9 cellular contexts compared by ENCODE assay signal in genomic region chr11:57798905-57799559, GRCh38. TPM values are rescaled to one million over a fixed set of nuclear protein-coding genes. Genes with fewer than 3 reads are reported as not detected.
DNase-seq lines count a peak whose midpoint lies in the region; ATAC-seq and TF ChIP-seq lines count a peak whose summit lies in the region.
"Had no signal": no experiment of that assay in that cellular context is flagged by ENCODE, and none has a peak within 500 bp of the region (broad histone marks: within the 10 kb centered on the region; RNA-seq: fewer than 3 reads in every experiment).

No MANE protein-coding gene starts in this region.

- peaks cover 28% of the 10 kb centered on the region for H3K36me3 Mint-ChIP-seq in activated T-helper 17 cell treated with anti-CD3 and anti-CD28 coated beads, Interleukin-2, amount 50 U/mL, for 72 hours (ENCODE audit: low read depth)
- H3K36me3 Mint-ChIP-seq in stimulated activated memory B cell treated with anti-CD40 and anti-IgM and Interleukin-4, amounts not matched to agents 10 μg/mL and 1 μg/mL and 100 μg/mL, for 72 hours: peaks cover 44% of the 10 kb centered on the region

- H3K9me3 Mint-ChIP-seq in activated T-helper 17 cell treated with anti-CD3 and anti-CD28 coated beads, Interleukin-2, amount 50 U/mL, for 72 hours: no peaks in the 10 kb centered on the region
- no peaks in the 10 kb centered on the region for H3K9me3 Mint-ChIP-seq in stimulated activated memory B cell treated with anti-CD40 and anti-IgM and Interleukin-4, amounts not matched to agents 10 μg/mL and 1 μg/mL and 100 μg/mL, for 72 hours

- H3K9me3 ChIP-seq in left ventricle myocardium inferior (replicated peaks): no peaks in the 10 kb centered on the region

- H3K27me3 ChIP-seq in left ventricle myocardium inferior (ENCODE audit: low read depth): no peaks in the 10 kb centered on the region

- intact Hi-C loops in left ventricle myocardium inferior (cut with micrococcal nuclease): loop anchor here (5.0 kb wide), 1 partner anchor 37 kb away; the partner anchor contains the start of gene CTNND1

- no peaks in the 10 kb centered on the region for H3K27me3 Mint-ChIP-seq in activated T-helper 17 cell treated with anti-CD3 and anti-CD28 coated beads, Interleukin-2, amount 50 U/mL, for 72 hours
- H3K27me3 Mint-ChIP-seq in stimulated activated memory B cell treated with anti-CD40 and anti-IgM and Interleukin-4, amounts not matched to agents 10 μg/mL and 1 μg/mL and 100 μg/mL, for 72 hours: no peaks in the 10 kb centered on the region

- H3K36me3 ChIP-seq in left ventricle myocardium inferior: peaks cover 73% of the 10 kb centered on the region

- no peak overlapping the region for H3K4me3 Mint-ChIP-seq in activated T-helper 17 cell treated with anti-CD3 and anti-CD28 coated beads, Interleukin-2, amount 50 U/mL, for 72 hours
- no peak overlapping the region for H3K4me3 Mint-ChIP-seq in stimulated activated memory B cell treated with anti-CD40 and anti-IgM and Interleukin-4, amounts not matched to agents 10 μg/mL and 1 μg/mL and 100 μg/mL, for 72 hours

- DNase-seq in A172 (ENCODE audit: low spot score) (peak; percentile 38), left ventricle myocardium inferior (no peak), COLO829 (ENCODE audit: low spot score) (no peak)
- DNase-seq in effector CD8-positive, alpha-beta T cell (lab: John Stamatoyannopoulos, UW): no peak
- DNase-seq in activated CD8-positive, alpha-beta memory T cell treated with anti-CD3 and anti-CD28 coated beads, Interleukin-2, amount 50 U/mL, for 48 hours: no peak

- H3K27ac ChIP-seq in left ventricle myocardium inferior (replicated peaks): peak overlapping the region; percentile 84

- peaks cover 12% of the 10 kb centered on the region for H3K4me1 Mint-ChIP-seq in activated T-helper 17 cell treated with anti-CD3 and anti-CD28 coated beads, Interleukin-2, amount 50 U/mL, for 72 hours
- H3K4me1 Mint-ChIP-seq in stimulated activated memory B cell treated with anti-CD40 and anti-IgM and Interleukin-4, amounts not matched to agents 10 μg/mL and 1 μg/mL and 100 μg/mL, for 72 hours: peaks cover 31% of the 10 kb centered on the region

- H3K4me1 ChIP-seq in left ventricle myocardium inferior: peaks cover 87% of the 10 kb centered on the region

- peak overlapping the region; percentile 78 for H3K27ac Mint-ChIP-seq in activated T-helper 17 cell treated with anti-CD3 and anti-CD28 coated beads, Interleukin-2, amount 50 U/mL, for 72 hours
- peak overlapping the region; percentile 89 for H3K27ac Mint-ChIP-seq in stimulated activated memory B cell treated with anti-CD40 and anti-IgM and Interleukin-4, amounts not matched to agents 10 μg/mL and 1 μg/mL and 100 μg/mL, for 72 hours

- no peak for TF ChIP-seq CTCF in left ventricle myocardium inferior (IDR thresholded peaks at IDR 0.05; ENCODE audit: borderline replicate concordance)

- ATAC-seq in HG02938 (IDR thresholded peaks at IDR 0.05; ENCODE audit: unreplicated experiment): peak; percentile 42
- ATAC-seq in activated T-helper 17 cell treated with anti-CD3 and anti-CD28 coated beads, Interleukin-2, amount 50 U/mL, for 72 hours (replicated peaks): peak; percentile 37
- ATAC-seq in stimulated activated memory B cell treated with anti-CD40 and anti-IgM and Interleukin-4, amounts not matched to agents 10 μg/mL and 1 μg/mL and 100 μg/mL, for 72 hours: peak; percentile 77

- H3K4me3 ChIP-seq in left ventricle myocardium inferior: peak overlapping the region; percentile 3

RNA-seq across cellular contexts. Expression of gene CTNND1, which starts 37.4 kb away (rescaled TPM):
- total RNA-seq in A172 (2014; rRNA removed; shearing (Covaris generic)): 66.9 and 70.8 TPM in 2 replicates
- 10 to 100 TPM in 1 of 2 donors, 1 to 10 TPM in 1; 4.6 to 12.5 TPM for total RNA-seq in activated T-helper 17 cell treated with anti-CD3 and anti-CD28 coated beads, Interleukin-2, amount 50 U/mL, for 72 hours
- total RNA-seq in left ventricle myocardium inferior: 58.9 TPM

RNA-seq across cellular contexts. Expression of gene BTBD18, which starts 47.4 kb away (rescaled TPM):
- total RNA-seq in A172 (2014; rRNA removed; shearing (Covaris generic)): not detected in 2 replicates
- not detected for total RNA-seq in activated T-helper 17 cell treated with anti-CD3 and anti-CD28 coated beads, Interleukin-2, amount 50 U/mL, for 72 hours
- not detected for total RNA-seq in left ventricle myocardium inferior
- total RNA-seq: urinary bladder had no signal

RNA-seq across cellular contexts. Expression of gene SELENOH, which starts 57.7 kb away (rescaled TPM):
- 235 and 274 TPM in 2 replicates for total RNA-seq in A172 (2014; rRNA removed; shearing (Covaris generic))
- 100 to 1,000 TPM; 149 to 175 TPM for total RNA-seq in activated T-helper 17 cell treated with anti-CD3 and anti-CD28 coated beads, Interleukin-2, amount 50 U/mL, for 72 hours
- total RNA-seq in left ventricle myocardium inferior: 78.8 TPM
